34 cellular contexts compared by ENCODE assay signal in genomic region chr10:71502221-71502620, GRCh38.
"Had no signal": no experiment of that assay in that cellular context is flagged by ENCODE, and none has a peak within 500 bp of the region (broad histone marks: within the 10 kb centered on the region; RNA-seq: fewer than 3 reads in every experiment).

No MANE protein-coding gene starts in this region.

- H3K4me3 ChIP-seq: cardiac muscle cell, Peyer's patch, SJSA1 had no signal

- H3K36me3 Mint-ChIP-seq: activated CD8-positive, alpha-beta memory T cell treated with anti-CD3 and anti-CD28 coated beads, Interleukin-2, amount 10 ng/mL, durations not matched to agents 7 days and 5 days; activated naive CD8-positive, alpha-beta T cell treated with anti-CD3 and anti-CD28 coated beads for 36 hours had no signal

- H3K9me3 ChIP-seq: Peyer's patch, SJSA1, SK-N-SH had no signal

- H3K4me2 ChIP-seq: SK-N-SH had no signal

- H3K4me3 Mint-ChIP-seq: activated CD4-positive, alpha-beta memory T cell treated with anti-CD3 and anti-CD28 coated beads, Interleukin-2, amount 10 ng/mL, durations not matched to agents 7 days and 5 days; activated CD8-positive, alpha-beta memory T cell treated with anti-CD3 and anti-CD28 coated beads, Interleukin-2, amount 10 ng/mL, durations not matched to agents 7 days and 5 days; activated naive CD8-positive, alpha-beta T cell treated with anti-CD3 and anti-CD28 coated beads for 36 hours had no signal

- H3K27me3 Mint-ChIP-seq: activated naive CD8-positive, alpha-beta T cell treated with anti-CD3 and anti-CD28 coated beads for 36 hours had no signal

- ATAC-seq: activated CD8-positive, alpha-beta memory T cell treated with anti-CD3 and anti-CD28 coated beads, Interleukin-2, amount 10 ng/mL, durations not matched to agents 7 days and 5 days; PC-3 had no signal

- H3K9me3 Mint-ChIP-seq: activated CD4-positive, alpha-beta memory T cell treated with anti-CD3 and anti-CD28 coated beads, Interleukin-2, amount 10 ng/mL, durations not matched to agents 7 days and 5 days; activated naive CD8-positive, alpha-beta T cell treated with anti-CD3 and anti-CD28 coated beads for 36 hours had no signal

- H3K4me1 ChIP-seq: Peyer's patch, SJSA1 had no signal

- H3K27ac ChIP-seq: cardiac muscle cell, Peyer's patch, SJSA1, VCaP had no signal

- H3K4me1 Mint-ChIP-seq: activated CD8-positive, alpha-beta memory T cell treated with anti-CD3 and anti-CD28 coated beads, Interleukin-2, amount 10 ng/mL, durations not matched to agents 7 days and 5 days; activated naive CD8-positive, alpha-beta T cell treated with anti-CD3 and anti-CD28 coated beads for 36 hours had no signal

- H3K9ac ChIP-seq: SK-N-SH had no signal

- H3K36me3 ChIP-seq: cardiac muscle cell, Peyer's patch, SJSA1 had no signal

- H3K27me3 ChIP-seq: cardiac muscle cell, Peyer's patch had no signal

- DNase-seq: activated CD4-positive, alpha-beta memory T cell treated with anti-CD3 and anti-CD28 coated beads, Interleukin-2, amount 10 ng/mL, durations not matched to agents 7 days and 5 days; activated CD4-positive, alpha-beta T cell treated with anti-CD3 and anti-CD28 coated beads for 1 hour; activated CD4-positive, alpha-beta T cell treated with anti-CD3 and anti-CD28 coated beads for 48 hours; activated CD4-positive, CD25-positive, alpha-beta regulatory T cell; activated CD8-positive, alpha-beta memory T cell treated with anti-CD3 and anti-CD28 coated beads for 24 hours; activated CD8-positive, alpha-beta memory T cell treated with anti-CD3 and anti-CD28 coated beads, Interleukin-2, amount 10 ng/mL, durations not matched to agents 7 days and 5 days; activated CD8-positive, alpha-beta memory T cell treated with anti-CD3 and anti-CD28 coated beads, Interleukin-2, amount 50 U/mL, for 48 hours; activated effector memory CD4-positive, alpha-beta T cell treated with Interleukin-2 at 50 U/mL for 16 hours; activated naive CD4-positive, alpha-beta T cell treated with anti-CD3 and anti-CD28 coated beads, Interleukin-2, amount 50 U/mL, for 16 hours; activated naive CD8-positive, alpha-beta T cell treated with anti-CD3 and anti-CD28 coated beads for 36 hours; activated T-cell treated with anti-CD3 and anti-CD28 coated beads, Interleukin-2, amount 50 U/mL, for 48 hours; amniotic stem cell; aorta; Karpas-422; KBM-7; NCI-H1048; NCI-H1436 treated with DMSO at 0.1 percent for 48 hours; NCI-H1694 treated with DMSO at 0.1 percent for 48 hours; NCI-H2029; NCI-H2171; NCI-H510A; NCI-H526; NK-92 treated with Interleukin-12 subunit alpha and Interleukin-12 subunit beta, amount 100 ng/mL, for 24 hours; PC-3; RPMI8226; SHP77 treated with DMSO at 0.1 percent for 48 hours; SK-N-SH; T-helper 1 cell; T-helper 2 cell; T-helper 9 cell had no signal

- H3K27ac Mint-ChIP-seq: activated CD4-positive, alpha-beta memory T cell treated with anti-CD3 and anti-CD28 coated beads, Interleukin-2, amount 10 ng/mL, durations not matched to agents 7 days and 5 days; activated CD8-positive, alpha-beta memory T cell treated with anti-CD3 and anti-CD28 coated beads, Interleukin-2, amount 10 ng/mL, durations not matched to agents 7 days and 5 days; activated naive CD8-positive, alpha-beta T cell treated with anti-CD3 and anti-CD28 coated beads for 36 hours had no signal
